10 cellular contexts compared by ENCODE assay signal in genomic region chr2:240466579-240467148, GRCh38. TPM values are rescaled to one million over a fixed set of nuclear protein-coding genes. Genes with fewer than 3 reads are reported as not detected.
DNase-seq lines count a peak whose midpoint lies in the region; ATAC-seq, FAIRE-seq and TF ChIP-seq lines count a peak whose summit lies in the region.
"Had no signal": no experiment of that assay in that cellular context is flagged by ENCODE, and none has a peak within 500 bp of the region (broad histone marks: within the 10 kb centered on the region; RNA-seq: fewer than 3 reads in every experiment).

No MANE protein-coding gene starts in this region.

- peak overlapping the region in 2 of 10 experiments; percentile 22 to 34; a peak in 1 of 20 replicates for H3K4me3 ChIP-seq in BLaER1 treated with 17β-estradiol and CSF1 and Interleukin-3, amounts not matched to agents 10 nM and 100 nM
- no peak overlapping the region for H3K4me3 ChIP-seq in esophagus muscularis mucosa

- H3K27me3 ChIP-seq in BLaER1 treated with 17β-estradiol and CSF1 and Interleukin-3, amounts not matched to agents 10 nM and 100 nM, result no peaks in the 10 kb centered on the region
- H3K27me3 ChIP-seq in esophagus muscularis mucosa, result peaks cover 0 to 4% (median 0%) of the 10 kb centered on the region in 4 donors

- DNase-seq in GM12891 (ENCODE audit: insufficient read length, low spot score), result peak; percentile 10
- DNase-seq in esophagus muscularis mucosa (ENCODE audit: extremely low spot score), result peak; percentile 77
- peak; percentile 18 for DNase-seq in omental fat pad (ENCODE audit: low spot score)
- no peak for DNase-seq in kidney glomerular epithelial cell (lab: John Stamatoyannopoulos, UW)
- no peak for DNase-seq in 8988T
- DNase-seq: hypothalamus, T1000 had no signal

- H3K4me1 ChIP-seq in BLaER1 treated with 17β-estradiol and CSF1 and Interleukin-3, amounts not matched to agents 10 nM and 100 nM, result peaks cover 30 to 77% (median 66%) of the 10 kb centered on the region in 10 experiments
- H3K4me1 ChIP-seq in esophagus muscularis mucosa, result no peaks in the 10 kb centered on the region

- H4K20me1 ChIP-seq in BLaER1 treated with 17β-estradiol and CSF1 and Interleukin-3, amounts not matched to agents 10 nM and 100 nM, result peaks cover 0 to 88% (median 45%) of the 10 kb centered on the region in 11 experiments; a peak in 19 of 22 replicates

- FAIRE-seq in GM12891 (lab: Jason Lieb, UNC), result no peak
- FAIRE-seq: bronchial epithelial cell had no signal

- H3K27ac ChIP-seq in BLaER1 treated with 17β-estradiol and CSF1 and Interleukin-3, amounts not matched to agents 10 nM and 100 nM, result peak overlapping the region in 8 of 11 experiments; percentile 39 to 65 (median 52); a peak in 15 of 22 replicates
- no peak overlapping the region for H3K27ac ChIP-seq in esophagus muscularis mucosa (replicated peaks in 1 of 4)

- ATAC-seq in omental fat pad (ENCODE audit: low FRiP score) (no peak), GM21786 (IDR thresholded peaks at IDR 0.05; ENCODE audit: unreplicated experiment) (no peak)

- H3K9ac ChIP-seq in BLaER1 treated with 17β-estradiol and CSF1 and Interleukin-3, amounts not matched to agents 10 nM and 100 nM, result peak overlapping the region in 10 of 11 experiments; percentile 3 to 73 (median 57); a peak in 18 of 22 replicates

- TF ChIP-seq POLR2A in GM12891 (IDR thresholded peaks at IDR 0.05; ENCODE audit: low read depth, low read length), result no peak
- TF ChIP-seq POLR2A in esophagus muscularis mucosa (IDR thresholded peaks at IDR 0.05; ENCODE audit: low read depth), result no peak

- no peak for TF ChIP-seq EP300 in esophagus muscularis mucosa (IDR thresholded peaks at IDR 0.05)

- intact Hi-C loops in esophagus muscularis mucosa (cut with DNase I), result no loop called here

- peak overlapping the region; percentile 23 to 97 (median 76); a peak in 20 of 22 replicates for H3K4me2 ChIP-seq in BLaER1 treated with 17β-estradiol and CSF1 and Interleukin-3, amounts not matched to agents 10 nM and 100 nM

- TF ChIP-seq CTCF in esophagus muscularis mucosa (IDR thresholded peaks at IDR 0.05), result no peak
- no peak for TF ChIP-seq CTCF in omental fat pad (IDR thresholded peaks at IDR 0.05)

- 87% methylated on average over 6 of the region's 19 CpGs for WGBS in esophagus muscularis mucosa

- H3K9me3 ChIP-seq in BLaER1 treated with 17β-estradiol and CSF1 and Interleukin-3, amounts not matched to agents 10 nM and 100 nM (replicated peaks in 1 of 11), result peaks cover 0 to 1% (median 0%) of the 10 kb centered on the region in 11 experiments; a peak in 2 of 22 replicates
- H3K9me3 ChIP-seq in esophagus muscularis mucosa, result no peaks in the 10 kb centered on the region

- H3K36me3 ChIP-seq in BLaER1 treated with 17β-estradiol and CSF1 and Interleukin-3, amounts not matched to agents 10 nM and 100 nM, result peaks cover 0 to 24% (median 2%) of the 10 kb centered on the region in 11 experiments; a peak in 10 of 22 replicates
- H3K36me3 ChIP-seq in esophagus muscularis mucosa, result peaks cover 7 to 51% (median 37%) of the 10 kb centered on the region in 4 donors

TF ChIP-seq in GM12891, 5 proteins besides CTCF, POLR2A, EP300 and RAD21:
- no peak for TF ChIP-seq PAX5 (IDR thresholded peaks at IDR 0.05; ENCODE audit: insufficient read depth, low read length, severe bottlenecking)
- no peak for TF ChIP-seq SPI1 (IDR thresholded peaks at IDR 0.05; ENCODE audit: low read depth, low read length)
- TF ChIP-seq TAF1 (IDR thresholded peaks at IDR 0.05; ENCODE audit: low read depth, low read length), result no peak
- TF ChIP-seq POU2F2 (IDR thresholded peaks at IDR 0.05; ENCODE audit: low read depth, low read length), result no peak
- TF ChIP-seq POLR2AphosphoS5 (IDR thresholded peaks at IDR 0.05; ENCODE audit: low read depth, low read length), result no peak

RNA-seq across cellular contexts. Expression of gene GPC1, which starts 31.2 kb away (rescaled TPM):
- 0.19 TPM for polyA plus RNA-seq in GM12891 (2012; ENCODE audit: low read depth, missing spikeins)
- total RNA-seq in esophagus muscularis mucosa (10 to 100 TPM; 29.1 to 71.5 (median 41.8) TPM), omental fat pad (10 to 100 TPM; 33.6 to 91.4 (median 39.5) TPM)

Comparison
In these comparisons a context has a peak if more than half of its experiments do, and no peak if none do; other contexts are left out.
1. H3K27ac ChIP-seq: peak in BLaER1 treated with 17β-estradiol and CSF1 and Interleukin-3, amounts not matched to agents 10 nM and 100 nM (8 of 11); none in esophagus muscularis mucosa (0 of 4).
2. DNase-seq: peak in GM12891 (single experiment), esophagus muscularis mucosa (single experiment) and omental fat pad (single experiment); none in kidney glomerular epithelial cell (single experiment) and 8988T (single experiment).